In the genomic region with DNA sequence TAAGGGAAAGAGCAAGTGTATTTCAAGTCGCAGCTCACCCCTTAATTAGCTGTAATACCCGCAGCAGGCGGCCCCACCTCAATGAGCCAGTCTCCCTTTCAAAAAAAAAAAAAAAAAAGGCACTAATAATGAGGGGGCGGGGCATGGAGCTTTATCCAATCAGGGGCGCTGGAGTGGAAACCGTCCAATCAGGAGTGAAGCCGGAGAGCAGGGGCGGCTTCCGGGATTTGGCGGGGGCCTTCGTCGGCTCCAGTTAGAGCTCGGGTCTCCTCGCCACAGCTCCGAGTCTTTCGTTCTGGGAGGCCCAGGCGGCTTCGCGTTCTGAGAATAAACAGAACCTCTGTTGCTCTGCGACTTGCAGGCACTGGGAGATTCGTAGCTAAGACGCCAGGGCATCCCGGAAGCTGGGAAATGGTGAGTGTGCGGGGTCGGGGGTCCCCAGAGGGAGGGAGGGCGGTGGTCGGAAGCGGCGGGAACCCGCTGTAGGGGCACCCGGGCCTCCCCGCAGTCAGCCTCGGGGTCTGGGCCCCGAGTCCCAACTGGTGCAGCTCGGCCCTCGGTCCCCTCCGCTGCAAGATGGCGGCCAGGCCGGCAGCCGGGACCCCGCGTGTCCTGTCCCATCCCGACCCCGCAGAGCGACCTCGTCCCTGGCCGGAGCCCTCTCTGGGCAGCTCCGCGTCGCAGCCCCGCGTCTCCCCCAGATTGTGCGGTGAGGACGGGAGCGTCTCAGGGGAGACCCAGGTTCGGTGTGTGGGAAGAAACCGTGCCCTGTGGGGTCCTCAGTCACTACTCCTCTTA, we compare ENCODE assay signal across 8 cellular contexts. TPM values are rescaled to one million over a fixed set of nuclear protein-coding genes. Genes with fewer than 3 reads are reported as not detected.
DNase-seq lines count a peak whose midpoint lies in the region; ATAC-seq and TF ChIP-seq lines count a peak whose summit lies in the region.

TSS of gene ZNF267 (plus strand) at position 252 of the 798 bp plus-strand sequence. CDS start at position 412, 160 bp downstream.

- H3K9me2 ChIP-seq in SU-DHL-6 (replicated peaks; ENCODE audit: insufficient read depth, low read length), result no peaks in the 10 kb centered on the region

- H3K4ac ChIP-seq in trophoblast cell (ENCODE audit: low read depth, low read length), result peak within 1 kb of the TSS; percentile 98

- H4K91ac ChIP-seq in trophoblast cell (ENCODE audit: low read depth, low read length), result peak within 1 kb of the TSS; percentile 90

- H3K27ac Mint-ChIP-seq in HFFc6, result peak within 1 kb of the TSS; percentile 97
- peak within 1 kb of the TSS; percentile 97 for H3K27ac Mint-ChIP-seq in activated naive CD8-positive, alpha-beta T cell treated with anti-CD3 and anti-CD28 coated beads, Interleukin-2, amount 10 ng/mL, durations not matched to agents 7 days and 5 days

- H2BK12ac ChIP-seq in trophoblast cell (ENCODE audit: low read length), result no peak within 1 kb of the TSS

- peaks cover 4% of the 10 kb centered on the region for H3K27me3 Mint-ChIP-seq in HFFc6 (ENCODE audit: insufficient read depth)
- H3K27me3 Mint-ChIP-seq in activated naive CD8-positive, alpha-beta T cell treated with anti-CD3 and anti-CD28 coated beads, Interleukin-2, amount 10 ng/mL, durations not matched to agents 7 days and 5 days, result no peaks in the 10 kb centered on the region

- WGBS in trophoblast cell (ENCODE audit: extremely low coverage, insufficient coverage, insufficient read length), result no CpG with 5 or more reads among the region's 57 CpGs
- WGBS in tibial nerve, 2 donors, result 0% methylated on average over 43 to 55 of the region's 57 CpGs

- intact Hi-C loops in Right ventricle myocardium inferior (cut with DNase I), result loop anchor here (5.0 to 10.0 kb wide), 2 partner anchors 416 to 919 kb away; partner anchors contain the start of genes ARMC5 and SETD1A

- H2BK120ac ChIP-seq in trophoblast cell (ENCODE audit: insufficient read depth, low read length, poor library complexity), result peak within 1 kb of the TSS; percentile 85

- no peak within 1 kb of the TSS for H3K23ac ChIP-seq in trophoblast cell (ENCODE audit: low read length)

- H3K36me3 Mint-ChIP-seq in HFFc6 (ENCODE audit: low read depth), result peaks cover 5% of the 10 kb centered on the region
- H3K36me3 Mint-ChIP-seq in activated naive CD8-positive, alpha-beta T cell treated with anti-CD3 and anti-CD28 coated beads, Interleukin-2, amount 10 ng/mL, durations not matched to agents 7 days and 5 days, result peaks cover 41% of the 10 kb centered on the region

- peak within 1 kb of the TSS; percentile 99 for H3K14ac ChIP-seq in trophoblast cell (ENCODE audit: low read length)

- H3K4me3 Mint-ChIP-seq in HFFc6, result peak within 1 kb of the TSS; percentile 90
- H3K4me3 Mint-ChIP-seq in activated naive CD8-positive, alpha-beta T cell treated with anti-CD3 and anti-CD28 coated beads, Interleukin-2, amount 10 ng/mL, durations not matched to agents 7 days and 5 days, result peak within 1 kb of the TSS; percentile 91

- peak within 1 kb of the TSS; percentile 85 for H2BK5ac ChIP-seq in trophoblast cell (ENCODE audit: low read depth, low read length, poor library complexity)

- peak within 1 kb of the TSS; percentile 96 for H2AK5ac ChIP-seq in trophoblast cell (ENCODE audit: low read length)

- peaks cover 8% of the 10 kb centered on the region; the same call in 1 of the 2 replicates for H3K36me3 ChIP-seq in SU-DHL-6 (ENCODE audit: low read length)
- peaks cover 8 to 12% of the 10 kb centered on the region in 2 experiments for H3K36me3 ChIP-seq in trophoblast cell (ENCODE audit: control insufficient read depth in 1 of 2, insufficient read depth in 2 of 2, low read length in 2 of 2)
- H3K36me3 ChIP-seq in tibial nerve, result peaks cover 0 to 6% (median 0%) of the 10 kb centered on the region in 3 donors

- H3K9ac ChIP-seq in SU-DHL-6 (ENCODE audit: low read length), result peak within 1 kb of the TSS; percentile 90
- peak within 1 kb of the TSS; percentile 99 for H3K9ac ChIP-seq in trophoblast cell (ENCODE audit: low read length)

- peak within 1 kb of the TSS; percentile 99 for H3K18ac ChIP-seq in trophoblast cell (ENCODE audit: low read length)

- H3K9me3 Mint-ChIP-seq in HFFc6, result no peaks in the 10 kb centered on the region
- peaks cover 3% of the 10 kb centered on the region for H3K9me3 Mint-ChIP-seq in activated naive CD8-positive, alpha-beta T cell treated with anti-CD3 and anti-CD28 coated beads, Interleukin-2, amount 10 ng/mL, durations not matched to agents 7 days and 5 days

- TF ChIP-seq CTCF in HFFc6 (IDR thresholded peaks at IDR 0.05), result no peak
- no peak for TF ChIP-seq CTCF in SU-DHL-6 (IDR thresholded peaks at IDR 0.05; ENCODE audit: insufficient read depth, low read length, poor library complexity, severe bottlenecking)
- TF ChIP-seq CTCF in tibial nerve (IDR thresholded peaks at IDR 0.05), result no peak

- POLR2A ChIA-PET in activated naive CD8-positive, alpha-beta T cell treated with anti-CD3 and anti-CD28 coated beads, Interleukin-2, amount 10 ng/mL, durations not matched to agents 7 days and 5 days (lab: Charles Lee), result interaction anchor here (0.6 to 2.0 kb wide), 17 partner anchors 8 to 812 kb away, joined by 3 to 24 read pairs (median 4); partner anchors contain the start of genes ARMC5, FUS, PYCARD and RUSF1

- TF ChIP-seq POLR2A in tibial nerve (IDR thresholded peaks at IDR 0.05), result peak; percentile 66 to 81

- peaks cover 66% of the 10 kb centered on the region for H3K4me1 Mint-ChIP-seq in HFFc6 (ENCODE audit: low read depth)
- peaks cover 63% of the 10 kb centered on the region for H3K4me1 Mint-ChIP-seq in activated naive CD8-positive, alpha-beta T cell treated with anti-CD3 and anti-CD28 coated beads, Interleukin-2, amount 10 ng/mL, durations not matched to agents 7 days and 5 days

- peak within 1 kb of the TSS; percentile 58 for H4K12ac ChIP-seq in trophoblast cell (ENCODE audit: low read depth, low read length)

- ATAC-seq in activated naive CD8-positive, alpha-beta T cell treated with anti-CD3 and anti-CD28 coated beads, Interleukin-2, amount 10 ng/mL, durations not matched to agents 7 days and 5 days (ENCODE audit: low read depth), result peak; percentile 66
- ATAC-seq in Right ventricle myocardium inferior, result peak; percentile 96

- H4K8ac ChIP-seq in trophoblast cell (ENCODE audit: low read depth, low read length), result peak within 1 kb of the TSS; percentile 96

- H3K27ac ChIP-seq in SU-DHL-6 (ENCODE audit: low read depth, low read length) (peak within 1 kb of the TSS; percentile 88), trophoblast cell (ENCODE audit: low read depth, low read length) (peak within 1 kb of the TSS; percentile 86), tibial nerve (peak within 1 kb of the TSS; percentile 88 to 97 (median 94))

- peaks cover 5% of the 10 kb centered on the region for H3K79me1 ChIP-seq in trophoblast cell (ENCODE audit: low read length)

- DNase-seq in GM04504 (ENCODE audit: low read depth) (peak; percentile 88), HFFc6 (peak; percentile 86), NCI-H1092 (lab: John Stamatoyannopoulos, UW) (peak; percentile 90), Right ventricle myocardium inferior (ENCODE audit: missing footprints) (peak; percentile 96), trophoblast cell (peak; percentile 92 to 97), tibial nerve (ENCODE audit: low spot score in 2 of 2) (peak; percentile 97 to 99)
- DNase-seq in activated naive CD8-positive, alpha-beta T cell treated with anti-CD3 and anti-CD28 coated beads, Interleukin-2, amount 10 ng/mL, durations not matched to agents 7 days and 5 days, result peak; percentile 84

- peak within 1 kb of the TSS; percentile 73 for H2AFZ ChIP-seq in SU-DHL-6 (ENCODE audit: low read depth, low read length, severe bottlenecking)
- H2AFZ ChIP-seq in trophoblast cell (ENCODE audit: insufficient read depth, low read length, poor library complexity), result peak within 1 kb of the TSS; percentile 96

- H3K79me2 ChIP-seq in SU-DHL-6 (ENCODE audit: insufficient read depth, low read length) (peaks cover 51% of the 10 kb centered on the region), trophoblast cell (ENCODE audit: control insufficient read depth, insufficient read depth, low read length, poor library complexity) (peaks cover 9% of the 10 kb centered on the region)

- peaks cover 21% of the 10 kb centered on the region for H3F3A ChIP-seq in SU-DHL-6 (ENCODE audit: insufficient read depth)

- H3K4me1 ChIP-seq in trophoblast cell (ENCODE audit: control insufficient read depth in 1 of 2, insufficient read depth in 2 of 2, low read length in 2 of 2), result peaks cover 8 to 18% of the 10 kb centered on the region in 2 experiments
- H3K4me1 ChIP-seq in tibial nerve, result peaks cover 0 to 54% (median 29%) of the 10 kb centered on the region in 4 donors

- peak in 1 of 2 donors; percentile 90 for TF ChIP-seq EP300 in tibial nerve (IDR thresholded peaks at IDR 0.05)

- H3K4me3 ChIP-seq in SU-DHL-6 (ENCODE audit: insufficient read depth, low read length, poor library complexity, severe bottlenecking), result peak within 1 kb of the TSS; percentile 94
- peak within 1 kb of the TSS; percentile 99 for H3K4me3 ChIP-seq in trophoblast cell (ENCODE audit: low read depth, low read length)
- H3K4me3 ChIP-seq in tibial nerve, result peak within 1 kb of the TSS; percentile 75 to 99 (median 92)

- H3K4me2 ChIP-seq in SU-DHL-6 (ENCODE audit: low read depth, low read length, poor library complexity, severe bottlenecking) (peak within 1 kb of the TSS; percentile 78), trophoblast cell (ENCODE audit: low read length) (peak within 1 kb of the TSS; percentile 64)

- 0 out of 2 replicates have a peak, but pooled peaks cover 24% of the 10 kb centered on the region for H4K20me1 ChIP-seq in SU-DHL-6 (ENCODE audit: low read depth, low read length)

- H3K27me3 ChIP-seq in SU-DHL-6 (ENCODE audit: low read length) (no peaks in the 10 kb centered on the region), trophoblast cell (ENCODE audit: insufficient read depth, low read length) (no peaks in the 10 kb centered on the region), tibial nerve (no peaks in the 10 kb centered on the region)

- H3K9me3 ChIP-seq in SU-DHL-6 (ENCODE audit: insufficient read depth, low read length), result no peaks in the 10 kb centered on the region
- no peaks in the 10 kb centered on the region for H3K9me3 ChIP-seq in trophoblast cell (ENCODE audit: insufficient read depth, low read depth, low read length)
- no peaks in the 10 kb centered on the region for H3K9me3 ChIP-seq in tibial nerve

RNA-seq across cellular contexts. Expression of gene ZNF267, which starts in this region (rescaled TPM):
- total RNA-seq in HFFc6 (2021; fragmentation: NEBNext Ultra II Directional; extraction: Animal tissue kit (Norgen Biotek cat#: 25700)), result 1 to 10 TPM; 5.5 to 8.9 (median 6.9) TPM
- total RNA-seq in activated naive CD8-positive, alpha-beta T cell treated with anti-CD3 and anti-CD28 coated beads, Interleukin-2, amount 10 ng/mL, durations not matched to agents 7 days and 5 days, result 10 to 100 TPM; 60.9 to 62.6 TPM
- total RNA-seq in Right ventricle myocardium inferior, result 6.6 TPM
- 7.7 and 8.2 TPM in 2 replicates for polyA plus RNA-seq in trophoblast cell (2013)
- total RNA-seq in tibial nerve, result 10 to 100 TPM in 2 of 4 donors, 1 to 10 TPM in 2; 8.1 to 13.8 (median 10.5) TPM

Comparison
In these comparisons a context has a peak if more than half of its experiments do, and no peak if none do; other contexts are left out.
1. Peak in every context shown above with its lines: DNase-seq, ATAC-seq, H3K4me3 ChIP-seq and H3K27ac ChIP-seq.